In genomic region chr1:220776725-220777326, GRCh38 we compare ENCODE assay signal across 8 cellular contexts. TPM values are rescaled to one million over a fixed set of nuclear protein-coding genes. Genes with fewer than 3 reads are reported as not detected.
DNase-seq lines count a peak whose midpoint lies in the region; ATAC-seq and TF ChIP-seq lines count a peak whose summit lies in the region.

No MANE protein-coding gene starts in this region.

- DNase-seq in CD14-positive monocyte (ENCODE audit: low spot score): peak; percentile 67
- DNase-seq in NCI-H226: peak; percentile 1
- peak; percentile 88 for DNase-seq in activated CD4-positive, alpha-beta T cell treated with anti-CD3 and anti-CD28 coated beads, Interleukin-2, amount 10 ng/mL, durations not matched to agents 24 days and 14 days
- DNase-seq in dermis microvascular lymphatic vessel endothelial cell (ENCODE audit: low read depth in 2 of 2): peak; percentile 49 to 76
- DNase-seq in medulla oblongata (ENCODE audit: extremely low spot score): peak; percentile 79
- DNase-seq in stimulated activated CD8-positive, alpha-beta memory T cell treated with anti-CD3 and anti-CD28 coated beads, Interleukin-15, amount 100 ng/mL, for 24 hours (ENCODE audit: low read depth): peak; percentile 52

- H3K4me1 Mint-ChIP-seq in CD14-positive monocyte: peaks cover 32% of the 10 kb centered on the region
- H3K4me1 Mint-ChIP-seq in activated CD4-positive, alpha-beta T cell treated with anti-CD3 and anti-CD28 coated beads, Interleukin-2, amount 10 ng/mL, durations not matched to agents 24 days and 14 days: no peaks in the 10 kb centered on the region

- peak; percentile 94 for TF ChIP-seq CTCF in CD14-positive monocyte (IDR thresholded peaks at IDR 0.05)

- peaks cover 0 to 5% (median 0%) of the 10 kb centered on the region in 3 donors for H3K27me3 Mint-ChIP-seq in CD14-positive monocyte (ENCODE audit: low read depth in 3 of 3)
- peaks cover 5% of the 10 kb centered on the region for H3K27me3 Mint-ChIP-seq in activated CD4-positive, alpha-beta T cell treated with anti-CD3 and anti-CD28 coated beads, Interleukin-2, amount 10 ng/mL, durations not matched to agents 24 days and 14 days

- ATAC-seq in GM19023 (IDR thresholded peaks at IDR 0.05; ENCODE audit: unreplicated experiment) (peak; percentile 80), HG03139 (IDR thresholded peaks at IDR 0.05; ENCODE audit: unreplicated experiment) (peak; percentile 74)

- H3K27ac Mint-ChIP-seq in CD14-positive monocyte: peak overlapping the region in 4 of 7 donors; percentile 6 to 89 (median 82)
- no peak overlapping the region for H3K27ac Mint-ChIP-seq in activated CD4-positive, alpha-beta T cell treated with anti-CD3 and anti-CD28 coated beads, Interleukin-2, amount 10 ng/mL, durations not matched to agents 24 days and 14 days

- H3K4me3 Mint-ChIP-seq in CD14-positive monocyte: no peak overlapping the region
- no peak overlapping the region for H3K4me3 Mint-ChIP-seq in activated CD4-positive, alpha-beta T cell treated with anti-CD3 and anti-CD28 coated beads, Interleukin-2, amount 10 ng/mL, durations not matched to agents 24 days and 14 days

- no peaks in the 10 kb centered on the region for H3K9me3 Mint-ChIP-seq in CD14-positive monocyte
- H3K9me3 Mint-ChIP-seq in activated CD4-positive, alpha-beta T cell treated with anti-CD3 and anti-CD28 coated beads, Interleukin-2, amount 10 ng/mL, durations not matched to agents 24 days and 14 days: no peaks in the 10 kb centered on the region

- H3K36me3 Mint-ChIP-seq in CD14-positive monocyte: no peaks in the 10 kb centered on the region
- no peaks in the 10 kb centered on the region for H3K36me3 Mint-ChIP-seq in activated CD4-positive, alpha-beta T cell treated with anti-CD3 and anti-CD28 coated beads, Interleukin-2, amount 10 ng/mL, durations not matched to agents 24 days and 14 days (ENCODE audit: low read depth)

- intact Hi-C loops in CD14-positive monocyte (cut with micrococcal nuclease): loop anchor here (2.0 to 5.0 kb wide), 2 partner anchors 85 to 86 kb away; partner anchors contain the start of gene C1orf115 (in 2 of the 2)
- intact Hi-C loops in activated CD4-positive, alpha-beta T cell treated with anti-CD3 and anti-CD28 coated beads, Interleukin-2, amount 10 ng/mL, durations not matched to agents 24 days and 14 days (cut with micrococcal nuclease): loop anchor here (1.0 to 5.0 kb wide), 2 partner anchors 87 to 590 kb away; partner anchors contain the start of gene C1orf115

RNA-seq across cellular contexts. Expression of gene MTARC1, which starts 9.9 kb away (rescaled TPM):
- 10 to 100 TPM; 70.9 to 80.6 TPM for polyA plus RNA-seq in CD14-positive monocyte
- total RNA-seq in activated CD4-positive, alpha-beta T cell treated with anti-CD3 and anti-CD28 coated beads, Interleukin-2, amount 10 ng/mL, durations not matched to agents 24 days and 14 days: not detected in 2 replicates
- total RNA-seq in dermis microvascular lymphatic vessel endothelial cell: 1.0 and 3.6 TPM in 2 replicates

RNA-seq across cellular contexts. Expression of gene MTARC2, which starts 28.7 kb away (rescaled TPM):
- under 1 TPM; 0.29 to 0.56 TPM for polyA plus RNA-seq in CD14-positive monocyte
- not detected in 2 replicates for total RNA-seq in activated CD4-positive, alpha-beta T cell treated with anti-CD3 and anti-CD28 coated beads, Interleukin-2, amount 10 ng/mL, durations not matched to agents 24 days and 14 days
- 8.6 and 12.6 TPM in 2 replicates for total RNA-seq in dermis microvascular lymphatic vessel endothelial cell

Comparison
In these comparisons a context has a peak if more than half of its experiments do, and no peak if none do; other contexts are left out.
1. Peak in every context shown above with its lines: DNase-seq and ATAC-seq.
2. DNase-seq: peak in every context shown above with its lines; median percentile 88 in activated CD4-positive, alpha-beta T cell treated with anti-CD3 and anti-CD28 coated beads, Interleukin-2, amount 10 ng/mL, durations not matched to agents 24 days and 14 days; 79 in medulla oblongata; 67 in CD14-positive monocyte; 62 in dermis microvascular lymphatic vessel endothelial cell; 52 in stimulated activated CD8-positive, alpha-beta memory T cell treated with anti-CD3 and anti-CD28 coated beads, Interleukin-15, amount 100 ng/mL, for 24 hours; 1 in NCI-H226.